5 cellular contexts compared by ENCODE assay signal in the genomic region with DNA sequence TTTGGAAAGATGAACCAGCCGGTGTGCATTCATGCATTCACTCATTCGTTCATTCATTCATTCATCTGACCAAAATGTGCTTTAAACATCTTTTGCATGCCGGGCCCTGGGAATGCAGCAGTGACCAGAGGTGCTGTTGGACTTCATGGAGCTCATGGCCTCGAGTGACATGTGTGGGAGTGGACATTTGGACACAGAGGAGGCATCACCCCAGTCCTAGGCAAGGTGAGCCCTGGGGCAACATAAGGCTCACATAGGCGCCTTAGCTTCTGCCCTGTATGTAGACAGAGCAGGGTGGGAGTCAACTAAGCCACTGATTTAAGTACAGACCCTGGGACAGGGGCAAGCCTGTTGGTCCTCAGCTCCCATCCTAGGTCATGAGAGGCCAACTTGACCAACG.
"Had no signal": no experiment of that assay in that cellular context is flagged by ENCODE, and none has a peak within 500 bp of the region (broad histone marks: within the 10 kb centered on the region; RNA-seq: fewer than 3 reads in every experiment).

No MANE protein-coding gene starts in this region.

- ATAC-seq: activated naive CD8-positive, alpha-beta T cell treated with anti-CD3 and anti-CD28 coated beads, Interleukin-2, amount 50 U/mL, for 24 hours had no signal

- DNase-seq: activated gamma-delta T cell had no signal

- H3K27ac ChIP-seq: ascending aorta, cardiac muscle cell had no signal

- H3K4me3 ChIP-seq: ascending aorta, cardiac muscle cell had no signal

- FAIRE-seq: bronchial epithelial cell had no signal

- H3K36me3 ChIP-seq: ascending aorta, cardiac muscle cell had no signal

- H3K27me3 ChIP-seq: ascending aorta had no signal

- H3K9me3 ChIP-seq: ascending aorta had no signal
